ENCODE assay signal across 10 cellular contexts in the genomic region with DNA sequence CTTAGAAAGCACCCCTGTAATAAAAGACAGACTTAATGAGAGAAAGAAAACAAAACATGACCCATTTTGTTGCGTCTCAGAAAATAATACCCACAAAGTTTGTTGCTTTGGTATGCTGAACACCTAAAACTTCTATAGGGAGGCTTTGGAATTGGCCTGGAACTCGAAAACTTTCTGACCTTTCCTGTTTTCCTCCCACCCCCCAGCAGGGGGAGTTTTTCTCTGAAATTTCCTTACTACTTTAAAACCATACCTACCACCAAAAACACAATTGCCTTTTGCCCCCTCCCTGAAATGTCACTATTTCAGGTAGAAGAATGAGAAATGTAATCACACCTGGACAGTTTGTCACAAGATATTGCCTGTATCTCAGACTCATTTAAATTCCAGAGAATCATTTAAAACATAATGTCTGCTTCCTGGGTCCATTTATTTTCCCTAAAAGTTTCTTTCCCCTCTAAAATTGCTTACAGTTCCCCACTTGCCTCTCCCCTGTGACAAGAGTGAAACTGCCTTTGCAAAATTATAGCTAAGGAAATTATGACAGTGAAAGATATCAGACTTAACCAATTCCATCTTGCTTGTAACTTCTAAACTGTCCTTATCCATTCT.
A peak's percentile ranks its signal among the peaks of the same experiment; 100 is the strongest.
DNase-seq lines count a peak whose midpoint lies in the region; ATAC-seq and TF ChIP-seq lines count a peak whose summit lies in the region.
"Had no signal": no experiment of that assay in that cellular context is flagged by ENCODE, and none has a peak within 500 bp of the region (broad histone marks: within the 10 kb centered on the region; RNA-seq: fewer than 3 reads in every experiment).

No MANE protein-coding gene starts in this region.

- DNase-seq in AG04450 (ENCODE audit: low read depth, low spot score) (no peak), GM13976 (ENCODE audit: low spot score) (peak; percentile 4), glutamatergic neuron (peak; percentile 18), tibial nerve (ENCODE audit: low spot score in 2 of 2) (no peak), NCI-H345 (lab: John Stamatoyannopoulos, UW) (no peak), NCI-H2107 (lab: John Stamatoyannopoulos, UW) (no peak)
- DNase-seq: activated B cell treated with CpG ODN at 0.5 μM for 24 hours; stimulated activated naive CD8-positive, alpha-beta T cell treated with anti-CD3 and anti-CD28 coated beads, Interleukin-15, amount 100 ng/mL, for 72 hours had no signal

- WGBS in tibial nerve, 2 donors = 71 to 80% methylated on average over 2 of the region's 2 CpGs

- H3K9me3 ChIP-seq in AG04450 (ENCODE audit: control insufficient read depth, insufficient read depth, low read length) (no peaks in the 10 kb centered on the region), OCI-LY3 (ENCODE audit: insufficient read depth, low read length) (no peaks in the 10 kb centered on the region), tibial nerve (no peaks in the 10 kb centered on the region)

- ATAC-seq in HG02610 (IDR thresholded peaks at IDR 0.05; ENCODE audit: unreplicated experiment) = no peak
- ATAC-seq: stimulated activated naive CD8-positive, alpha-beta T cell treated with anti-CD3 and anti-CD28 coated beads, Interleukin-15, amount 100 ng/mL, for 72 hours had no signal

- H3K27ac Mint-ChIP-seq in glutamatergic neuron (ENCODE audit: unreplicated experiment) = no peak overlapping the region
- H3K27ac Mint-ChIP-seq: activated B cell treated with CpG ODN at 0.5 μM for 24 hours; stimulated activated naive CD8-positive, alpha-beta T cell treated with anti-CD3 and anti-CD28 coated beads, Interleukin-15, amount 100 ng/mL, for 72 hours had no signal

- H3K4me3 ChIP-seq in AG04450 (ENCODE audit: low read depth, low read length) (no peak overlapping the region), OCI-LY3 (ENCODE audit: low read length) (no peak overlapping the region), tibial nerve (no peak overlapping the region)

- H3K27me3 ChIP-seq in AG04450 (ENCODE audit: control insufficient read depth, insufficient read depth, low read length) (no peaks in the 10 kb centered on the region), OCI-LY3 (ENCODE audit: low read depth, low read length) (no peaks in the 10 kb centered on the region), tibial nerve (no peaks in the 10 kb centered on the region)

- H3K4me3 Mint-ChIP-seq in glutamatergic neuron (ENCODE audit: unreplicated experiment) = no peak overlapping the region
- H3K4me3 Mint-ChIP-seq: activated B cell treated with CpG ODN at 0.5 μM for 24 hours; stimulated activated naive CD8-positive, alpha-beta T cell treated with anti-CD3 and anti-CD28 coated beads, Interleukin-15, amount 100 ng/mL, for 72 hours had no signal

- no peaks in the 10 kb centered on the region for H3K27me3 Mint-ChIP-seq in glutamatergic neuron (ENCODE audit: unreplicated experiment)
- H3K27me3 Mint-ChIP-seq: activated B cell treated with CpG ODN at 0.5 μM for 24 hours; stimulated activated naive CD8-positive, alpha-beta T cell treated with anti-CD3 and anti-CD28 coated beads, Interleukin-15, amount 100 ng/mL, for 72 hours had no signal

- H3K9me3 Mint-ChIP-seq in glutamatergic neuron (ENCODE audit: unreplicated experiment) = no peaks in the 10 kb centered on the region
- H3K9me3 Mint-ChIP-seq: activated B cell treated with CpG ODN at 0.5 μM for 24 hours had no signal

- no peaks in the 10 kb centered on the region for H3K4me1 ChIP-seq in OCI-LY3 (ENCODE audit: low read length)
- no peaks in the 10 kb centered on the region for H3K4me1 ChIP-seq in tibial nerve

- TF ChIP-seq POLR2A in tibial nerve (IDR thresholded peaks at IDR 0.05) = no peak

- H3K36me3 Mint-ChIP-seq in glutamatergic neuron (ENCODE audit: unreplicated experiment) = no peaks in the 10 kb centered on the region

- H3K4me1 Mint-ChIP-seq in glutamatergic neuron (ENCODE audit: low read depth, unreplicated experiment) = no peaks in the 10 kb centered on the region
- H3K4me1 Mint-ChIP-seq: activated B cell treated with CpG ODN at 0.5 μM for 24 hours; stimulated activated naive CD8-positive, alpha-beta T cell treated with anti-CD3 and anti-CD28 coated beads, Interleukin-15, amount 100 ng/mL, for 72 hours had no signal

- no peaks in the 10 kb centered on the region for H3K79me2 ChIP-seq in OCI-LY3 (ENCODE audit: low read length)

- TF ChIP-seq CTCF in AG04450 (IDR thresholded peaks at IDR 0.05; ENCODE audit: low read depth, low read length) (peak; percentile 63), GM13976 (IDR thresholded peaks at IDR 0.05; ENCODE audit: borderline replicate concordance, control extremely low read depth, extremely low read depth, insufficient read depth, missing control alignments) (peak; percentile 40), OCI-LY3 (IDR thresholded peaks at IDR 0.05; ENCODE audit: low read depth, low read length) (peak; percentile 66), glutamatergic neuron (IDR thresholded peaks at IDR 0.05; ENCODE audit: partially characterized antibody, unreplicated experiment) (peak; percentile 88), tibial nerve (IDR thresholded peaks at IDR 0.05) (peak in 2 of 5 experiments; percentile 23 to 41)

- no peaks in the 10 kb centered on the region for H4K20me1 ChIP-seq in OCI-LY3 (ENCODE audit: insufficient read depth, low read length)

- 0 out of 2 replicates have a peak overlapping the region, but pooled peaks have one; percentile 26 for H2AFZ ChIP-seq in OCI-LY3 (ENCODE audit: low read depth, low read length)

- no peak overlapping the region for H3K27ac ChIP-seq in AG04450 (ENCODE audit: low read depth, low read length)
- no peak overlapping the region for H3K27ac ChIP-seq in OCI-LY3 (ENCODE audit: low read length)
- no peak overlapping the region for H3K27ac ChIP-seq in tibial nerve

- no peak overlapping the region for H3K4me2 ChIP-seq in OCI-LY3 (ENCODE audit: low read length)

- H3K9ac ChIP-seq in OCI-LY3 (ENCODE audit: low read length) = no peak overlapping the region

- POLR2A ChIA-PET in AG04450 (lab: Yijun Ruan, JAX) = no interaction called here

- H3K36me3 ChIP-seq in OCI-LY3 (replicated peaks; ENCODE audit: low read depth, low read length) (no peaks in the 10 kb centered on the region), tibial nerve (no peaks in the 10 kb centered on the region)

- CTCF ChIA-PET in AG04450 (lab: Charles Lee) = interaction anchor here (1.4 kb wide), 1 partner anchor 9 kb away, joined by 3 read pairs; no protein-coding TSS in a partner anchor

- in situ Hi-C loops in GM13976 (cut with MboI; ENCODE audit: low sequenced_read_pairs, unreplicated experiment) = no loop called here

- TF ChIP-seq EP300 in tibial nerve (IDR thresholded peaks at IDR 0.05) = no peak

Comparison
In these comparisons a context has a peak if more than half of its experiments do, and no peak if none do; other contexts are left out.
1. DNase-seq: peak in GM13976 (single experiment) and glutamatergic neuron (single experiment); none in AG04450 (single experiment), tibial nerve (0 of 2), NCI-H345 (single experiment) and NCI-H2107 (single experiment).